Comparison of ENCODE assay signal across 15 cellular contexts in genomic region chr6:36946526-36946925, GRCh38. TPM values are rescaled to one million over a fixed set of nuclear protein-coding genes. Genes with fewer than 3 reads are reported as not detected.
"Had no signal": no experiment of that assay in that cellular context is flagged by ENCODE, and none has a peak within 500 bp of the region (broad histone marks: within the 10 kb centered on the region; RNA-seq: fewer than 3 reads in every experiment).

No MANE protein-coding gene starts in this region.

- H3K9me3 ChIP-seq: ascending aorta, colonic mucosa, pancreas, SK-N-SH had no signal

- H3K9ac ChIP-seq: neural progenitor cell, SK-N-SH had no signal

- H3K9me3 Mint-ChIP-seq: activated CD4-positive, alpha-beta memory T cell treated with anti-CD3 and anti-CD28 coated beads for 36 hours; activated T-cell treated with anti-CD3 and anti-CD28 coated beads, Interleukin-2, amount 50 U/mL, for 72 hours; T-helper 1 cell treated with Interleukin-12 subunit alpha and Interleukin-12 subunit beta and Interleukin-4 antibody, amounts not matched to agents 30 μg/mL and 1 μg/mL, for 36 hours; type B pancreatic cell had no signal

- H3K4me2 ChIP-seq: neural progenitor cell, SK-N-SH had no signal

- H3K4me3 ChIP-seq: ascending aorta, colonic mucosa, neural progenitor cell, pancreas had no signal

- H3K27me3 ChIP-seq: ascending aorta, colonic mucosa, neural progenitor cell, pancreas had no signal

- H3K27ac ChIP-seq: ascending aorta, colonic mucosa, neural progenitor cell, pancreas had no signal

- H3K36me3 ChIP-seq: ascending aorta, colonic mucosa, neural progenitor cell, pancreas had no signal

- H3K4me1 ChIP-seq: ascending aorta, colonic mucosa had no signal

- H3K4me3 Mint-ChIP-seq: activated CD4-positive, alpha-beta memory T cell treated with anti-CD3 and anti-CD28 coated beads for 36 hours; activated T-cell treated with anti-CD3 and anti-CD28 coated beads, Interleukin-2, amount 50 U/mL, for 72 hours; neural progenitor cell; type B pancreatic cell had no signal

- H3K27ac Mint-ChIP-seq: activated CD4-positive, alpha-beta memory T cell treated with anti-CD3 and anti-CD28 coated beads for 36 hours; activated T-cell treated with anti-CD3 and anti-CD28 coated beads, Interleukin-2, amount 50 U/mL, for 72 hours; neural progenitor cell; T-helper 1 cell treated with Interleukin-12 subunit alpha and Interleukin-12 subunit beta and Interleukin-4 antibody, amounts not matched to agents 30 μg/mL and 1 μg/mL, for 36 hours; type B pancreatic cell had no signal

- H3K36me3 Mint-ChIP-seq: activated CD4-positive, alpha-beta memory T cell treated with anti-CD3 and anti-CD28 coated beads for 36 hours; neural progenitor cell; type B pancreatic cell had no signal

- ATAC-seq: activated T-cell treated with anti-CD3 and anti-CD28 coated beads, Interleukin-2, amount 50 U/mL, for 72 hours; pancreas had no signal

- DNase-seq: activated CD4-positive, alpha-beta memory T cell treated with anti-CD3 and anti-CD28 coated beads for 36 hours; activated gamma-delta T cell treated with Interleukin-2 at 50 U/mL for 16 hours; activated T-cell treated with anti-CD3 and anti-CD28 coated beads, Interleukin-2, amount 50 U/mL, for 72 hours; colonic mucosa; effector memory CD4-positive, alpha-beta T cell; kidney glomerular epithelial cell; pancreas; SK-N-SH had no signal

RNA-seq across cellular contexts. Expression of gene PI16, which starts 8.0 kb away (rescaled TPM):
- total RNA-seq: epithelial cell of proximal tubule, myocyte, renal cortical epithelial cell had no signal

RNA-seq across cellular contexts. Expression of gene FGD2, which starts 58.9 kb away (rescaled TPM):
- total RNA-seq: epithelial cell of proximal tubule, myocyte had no signal
